ENCODE assay signal across 1 cellular context in the genomic region with DNA sequence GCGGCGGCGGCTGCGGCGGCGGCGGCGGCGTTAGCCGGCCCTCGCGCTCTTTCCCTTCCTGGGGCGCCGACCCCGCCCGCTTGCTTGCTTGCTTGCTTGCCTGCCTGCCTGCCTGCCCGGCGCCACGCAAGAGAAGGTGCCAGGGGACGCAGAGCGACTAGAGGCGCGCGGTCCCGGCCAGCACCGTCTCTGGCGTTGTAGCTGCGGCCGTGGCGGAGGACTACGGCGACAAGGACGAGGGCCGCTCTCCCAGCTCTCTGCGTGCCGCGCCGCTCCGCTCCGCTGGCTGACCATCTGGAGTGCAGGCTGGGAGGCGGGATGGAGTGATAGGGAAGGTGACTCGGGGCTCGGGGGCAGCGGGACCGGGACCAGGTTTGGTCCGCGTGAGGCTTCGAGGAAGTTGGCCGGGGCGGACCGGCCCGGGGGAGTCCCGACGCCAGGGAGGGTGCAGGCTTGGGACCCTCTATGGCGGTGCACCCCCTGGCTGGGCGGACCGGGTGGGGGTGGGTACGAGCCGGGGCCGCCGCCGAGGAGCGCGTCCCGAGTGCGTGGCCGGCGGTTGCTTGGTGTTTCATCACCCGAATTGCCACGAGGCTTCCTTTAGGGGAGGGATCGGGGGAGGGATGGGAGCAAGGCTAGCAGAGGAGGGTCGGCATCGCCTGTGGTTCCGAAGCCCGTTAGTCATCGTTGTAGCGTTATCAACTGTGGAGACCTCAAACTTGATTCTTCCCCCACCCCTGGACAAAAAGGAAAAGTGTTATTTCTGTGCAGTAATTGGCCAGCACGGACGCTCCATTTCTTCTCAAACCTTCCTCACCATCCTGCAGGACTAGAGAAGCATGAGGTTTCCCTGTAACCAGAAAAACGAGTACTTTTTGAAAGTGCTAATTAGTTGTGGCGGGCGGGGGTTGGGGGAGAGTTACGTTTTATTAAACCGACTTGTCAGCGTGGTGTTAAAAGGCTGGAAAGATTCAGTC.
TF ChIP-seq lines count a peak whose summit lies in the region.

No MANE protein-coding gene starts in this region.

TF ChIP-seq in K562, 482 proteins besides CTCF, POLR2A, EP300 and RAD21 (continued from another document and continues in another):
- TF ChIP-seq ZNF395 (CRISPR knock-in tag; IDR thresholded peaks at IDR 0.05): 0 out of 2 replicates have a peak, but pooled peaks have one; percentile 25
- 0 out of 2 replicates have a peak, but pooled peaks have one; percentile 6 for TF ChIP-seq SAFB (IDR thresholded peaks at IDR 0.05; ENCODE audit: borderline replicate concordance, low read depth, low read length)
- TF ChIP-seq JUN (IDR thresholded peaks at IDR 0.05; ENCODE audit: borderline replicate concordance, low read depth, low read length): peak; percentile 79; the same call in 1 of the 2 replicates
- TF ChIP-seq JUN (CRISPR knock-in tag; IDR thresholded peaks at IDR 0.05; ENCODE audit: borderline replicate concordance): no peak
- peak; percentile 56; the same call in 1 of the 2 replicates for TF ChIP-seq NKRF (IDR thresholded peaks at IDR 0.05; ENCODE audit: borderline replicate concordance)
- TF ChIP-seq, protein P1, sequence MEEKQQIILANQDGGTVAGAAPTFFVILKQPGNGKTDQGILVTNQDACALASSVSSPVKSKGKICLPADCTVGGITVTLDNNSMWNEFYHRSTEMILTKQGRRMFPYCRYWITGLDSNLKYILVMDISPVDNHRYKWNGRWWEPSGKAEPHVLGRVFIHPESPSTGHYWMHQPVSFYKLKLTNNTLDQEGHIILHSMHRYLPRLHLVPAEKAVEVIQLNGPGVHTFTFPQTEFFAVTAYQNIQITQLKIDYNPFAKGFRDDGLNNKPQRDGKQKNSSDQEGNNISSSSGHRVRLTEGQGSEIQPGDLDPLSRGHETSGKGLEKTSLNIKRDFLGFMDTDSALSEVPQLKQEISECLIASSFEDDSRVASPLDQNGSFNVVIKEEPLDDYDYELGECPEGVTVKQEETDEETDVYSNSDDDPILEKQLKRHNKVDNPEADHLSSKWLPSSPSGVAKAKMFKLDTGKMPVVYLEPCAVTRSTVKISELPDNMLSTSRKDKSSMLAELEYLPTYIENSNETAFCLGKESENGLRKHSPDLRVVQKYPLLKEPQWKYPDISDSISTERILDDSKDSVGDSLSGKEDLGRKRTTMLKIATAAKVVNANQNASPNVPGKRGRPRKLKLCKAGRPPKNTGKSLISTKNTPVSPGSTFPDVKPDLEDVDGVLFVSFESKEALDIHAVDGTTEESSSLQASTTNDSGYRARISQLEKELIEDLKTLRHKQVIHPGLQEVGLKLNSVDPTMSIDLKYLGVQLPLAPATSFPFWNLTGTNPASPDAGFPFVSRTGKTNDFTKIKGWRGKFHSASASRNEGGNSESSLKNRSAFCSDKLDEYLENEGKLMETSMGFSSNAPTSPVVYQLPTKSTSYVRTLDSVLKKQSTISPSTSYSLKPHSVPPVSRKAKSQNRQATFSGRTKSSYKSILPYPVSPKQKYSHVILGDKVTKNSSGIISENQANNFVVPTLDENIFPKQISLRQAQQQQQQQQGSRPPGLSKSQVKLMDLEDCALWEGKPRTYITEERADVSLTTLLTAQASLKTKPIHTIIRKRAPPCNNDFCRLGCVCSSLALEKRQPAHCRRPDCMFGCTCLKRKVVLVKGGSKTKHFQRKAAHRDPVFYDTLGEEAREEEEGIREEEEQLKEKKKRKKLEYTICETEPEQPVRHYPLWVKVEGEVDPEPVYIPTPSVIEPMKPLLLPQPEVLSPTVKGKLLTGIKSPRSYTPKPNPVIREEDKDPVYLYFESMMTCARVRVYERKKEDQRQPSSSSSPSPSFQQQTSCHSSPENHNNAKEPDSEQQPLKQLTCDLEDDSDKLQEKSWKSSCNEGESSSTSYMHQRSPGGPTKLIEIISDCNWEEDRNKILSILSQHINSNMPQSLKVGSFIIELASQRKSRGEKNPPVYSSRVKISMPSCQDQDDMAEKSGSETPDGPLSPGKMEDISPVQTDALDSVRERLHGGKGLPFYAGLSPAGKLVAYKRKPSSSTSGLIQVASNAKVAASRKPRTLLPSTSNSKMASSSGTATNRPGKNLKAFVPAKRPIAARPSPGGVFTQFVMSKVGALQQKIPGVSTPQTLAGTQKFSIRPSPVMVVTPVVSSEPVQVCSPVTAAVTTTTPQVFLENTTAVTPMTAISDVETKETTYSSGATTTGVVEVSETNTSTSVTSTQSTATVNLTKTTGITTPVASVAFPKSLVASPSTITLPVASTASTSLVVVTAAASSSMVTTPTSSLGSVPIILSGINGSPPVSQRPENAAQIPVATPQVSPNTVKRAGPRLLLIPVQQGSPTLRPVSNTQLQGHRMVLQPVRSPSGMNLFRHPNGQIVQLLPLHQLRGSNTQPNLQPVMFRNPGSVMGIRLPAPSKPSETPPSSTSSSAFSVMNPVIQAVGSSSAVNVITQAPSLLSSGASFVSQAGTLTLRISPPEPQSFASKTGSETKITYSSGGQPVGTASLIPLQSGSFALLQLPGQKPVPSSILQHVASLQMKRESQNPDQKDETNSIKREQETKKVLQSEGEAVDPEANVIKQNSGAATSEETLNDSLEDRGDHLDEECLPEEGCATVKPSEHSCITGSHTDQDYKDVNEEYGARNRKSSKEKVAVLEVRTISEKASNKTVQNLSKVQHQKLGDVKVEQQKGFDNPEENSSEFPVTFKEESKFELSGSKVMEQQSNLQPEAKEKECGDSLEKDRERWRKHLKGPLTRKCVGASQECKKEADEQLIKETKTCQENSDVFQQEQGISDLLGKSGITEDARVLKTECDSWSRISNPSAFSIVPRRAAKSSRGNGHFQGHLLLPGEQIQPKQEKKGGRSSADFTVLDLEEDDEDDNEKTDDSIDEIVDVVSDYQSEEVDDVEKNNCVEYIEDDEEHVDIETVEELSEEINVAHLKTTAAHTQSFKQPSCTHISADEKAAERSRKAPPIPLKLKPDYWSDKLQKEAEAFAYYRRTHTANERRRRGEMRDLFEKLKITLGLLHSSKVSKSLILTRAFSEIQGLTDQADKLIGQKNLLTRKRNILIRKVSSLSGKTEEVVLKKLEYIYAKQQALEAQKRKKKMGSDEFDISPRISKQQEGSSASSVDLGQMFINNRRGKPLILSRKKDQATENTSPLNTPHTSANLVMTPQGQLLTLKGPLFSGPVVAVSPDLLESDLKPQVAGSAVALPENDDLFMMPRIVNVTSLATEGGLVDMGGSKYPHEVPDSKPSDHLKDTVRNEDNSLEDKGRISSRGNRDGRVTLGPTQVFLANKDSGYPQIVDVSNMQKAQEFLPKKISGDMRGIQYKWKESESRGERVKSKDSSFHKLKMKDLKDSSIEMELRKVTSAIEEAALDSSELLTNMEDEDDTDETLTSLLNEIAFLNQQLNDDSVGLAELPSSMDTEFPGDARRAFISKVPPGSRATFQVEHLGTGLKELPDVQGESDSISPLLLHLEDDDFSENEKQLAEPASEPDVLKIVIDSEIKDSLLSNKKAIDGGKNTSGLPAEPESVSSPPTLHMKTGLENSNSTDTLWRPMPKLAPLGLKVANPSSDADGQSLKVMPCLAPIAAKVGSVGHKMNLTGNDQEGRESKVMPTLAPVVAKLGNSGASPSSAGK (IDR thresholded peaks at IDR 0.05): peak; percentile 46; the same call in 1 of the 2 replicates
- peak; percentile 38 for TF ChIP-seq TAF9B (IDR thresholded peaks at IDR 0.05; ENCODE audit: partially characterized antibody)
- no peak for TF ChIP-seq ZKSCAN8 (CRISPR knock-in tag; IDR thresholded peaks at IDR 0.05)
- TF ChIP-seq ATF7 (IDR thresholded peaks at IDR 0.05): peak; percentile 88; the same call in 1 of the 2 replicates
- TF ChIP-seq, protein P2, sequence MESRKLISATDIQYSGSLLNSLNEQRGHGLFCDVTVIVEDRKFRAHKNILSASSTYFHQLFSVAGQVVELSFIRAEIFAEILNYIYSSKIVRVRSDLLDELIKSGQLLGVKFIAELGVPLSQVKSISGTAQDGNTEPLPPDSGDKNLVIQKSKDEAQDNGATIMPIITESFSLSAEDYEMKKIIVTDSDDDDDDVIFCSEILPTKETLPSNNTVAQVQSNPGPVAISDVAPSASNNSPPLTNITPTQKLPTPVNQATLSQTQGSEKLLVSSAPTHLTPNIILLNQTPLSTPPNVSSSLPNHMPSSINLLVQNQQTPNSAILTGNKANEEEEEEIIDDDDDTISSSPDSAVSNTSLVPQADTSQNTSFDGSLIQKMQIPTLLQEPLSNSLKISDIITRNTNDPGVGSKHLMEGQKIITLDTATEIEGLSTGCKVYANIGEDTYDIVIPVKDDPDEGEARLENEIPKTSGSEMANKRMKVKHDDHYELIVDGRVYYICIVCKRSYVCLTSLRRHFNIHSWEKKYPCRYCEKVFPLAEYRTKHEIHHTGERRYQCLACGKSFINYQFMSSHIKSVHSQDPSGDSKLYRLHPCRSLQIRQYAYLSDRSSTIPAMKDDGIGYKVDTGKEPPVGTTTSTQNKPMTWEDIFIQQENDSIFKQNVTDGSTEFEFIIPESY (CRISPR knock-in tag; IDR thresholded peaks at IDR 0.05): peak; percentile 16; the same call in 1 of the 2 replicates
- TF ChIP-seq EZH2 (IDR thresholded peaks at IDR 0.05; ENCODE audit: borderline replicate concordance, low read depth, low read length): no peak
- TF ChIP-seq EP400 (IDR thresholded peaks at IDR 0.05): peak; percentile 100
- peak; percentile 53 for TF ChIP-seq SRSF7 (optimal IDR thresholded peaks at IDR 0.05; ENCODE audit: low read depth, low read length)
- 0 out of 2 replicates have a peak, but pooled peaks have one; percentile 7 for TF ChIP-seq RAD51 (IDR thresholded peaks at IDR 0.05; ENCODE audit: borderline replicate concordance, low read depth)
- peak; percentile 77; the same call in 1 of the 2 replicates for TF ChIP-seq RREB1 (CRISPR knock-in tag; IDR thresholded peaks at IDR 0.05)
- TF ChIP-seq THAP7 (CRISPR knock-in tag; IDR thresholded peaks at IDR 0.05): 0 out of 2 replicates have a peak, but pooled peaks have one; percentile 71
- TF ChIP-seq HNRNPK (IDR thresholded peaks at IDR 0.05; ENCODE audit: low read depth, low read length, poor library complexity, severe bottlenecking): no peak
- TF ChIP-seq PHF21A (IDR thresholded peaks at IDR 0.05; ENCODE audit: borderline replicate concordance, low read depth): no peak
- TF ChIP-seq ATF1 (CRISPR knock-in tag; IDR thresholded peaks at IDR 0.05): no peak
- TF ChIP-seq ATF1 (tag; IDR thresholded peaks at IDR 0.05): peak; percentile 56
